Comparison of ENCODE assay signal across 8 cellular contexts in genomic region chr7:13981070-13981469, GRCh38. TPM values are rescaled to one million over a fixed set of nuclear protein-coding genes. Genes with fewer than 3 reads are reported as not detected.
DNase-seq lines count a peak whose midpoint lies in the region; ATAC-seq and TF ChIP-seq lines count a peak whose summit lies in the region.

No MANE protein-coding gene starts in this region.

- TF ChIP-seq POLR2A in gastrocnemius medialis (IDR thresholded peaks at IDR 0.05): no peak

- H3K9me3 Mint-ChIP-seq in glutamatergic neuron (ENCODE audit: unreplicated experiment) (no peaks in the 10 kb centered on the region), T-cell (peaks cover 0 to 4% (median 0%) of the 10 kb centered on the region in 3 donors)
- no peaks in the 10 kb centered on the region for H3K9me3 Mint-ChIP-seq in activated CD4-positive, alpha-beta T cell treated with anti-CD3 and anti-CD28 coated beads, Interleukin-2, amount 10 ng/mL, durations not matched to agents 7 days and 5 days

- peak overlapping the region; percentile 31 for H3K27ac Mint-ChIP-seq in glutamatergic neuron (ENCODE audit: unreplicated experiment)
- H3K27ac Mint-ChIP-seq in activated CD4-positive, alpha-beta T cell treated with anti-CD3 and anti-CD28 coated beads, Interleukin-2, amount 10 ng/mL, durations not matched to agents 7 days and 5 days: no peak overlapping the region
- H3K27ac Mint-ChIP-seq in T-cell: no peak overlapping the region

- no peaks in the 10 kb centered on the region for H3K36me3 Mint-ChIP-seq in glutamatergic neuron (ENCODE audit: unreplicated experiment)
- no peaks in the 10 kb centered on the region for H3K36me3 Mint-ChIP-seq in activated CD4-positive, alpha-beta T cell treated with anti-CD3 and anti-CD28 coated beads, Interleukin-2, amount 10 ng/mL, durations not matched to agents 7 days and 5 days (ENCODE audit: low read depth)
- H3K36me3 Mint-ChIP-seq in T-cell: no peaks in the 10 kb centered on the region

- no peaks in the 10 kb centered on the region for H3K36me3 ChIP-seq in gastrocnemius medialis

- peaks cover 0 to 4% (median 0%) of the 10 kb centered on the region in 3 donors for H3K27me3 ChIP-seq in gastrocnemius medialis

- POLR2A ChIA-PET in activated CD4-positive, alpha-beta T cell treated with anti-CD3 and anti-CD28 coated beads, Interleukin-2, amount 10 ng/mL, durations not matched to agents 7 days and 5 days (lab: Charles Lee): no interaction called here
- POLR2A ChIA-PET in T-cell (lab: Charles Lee): no interaction called here

- in situ Hi-C loops in gastrocnemius medialis (cut with MboI; ENCODE audit: low sequenced_read_pairs in 4 of 4): no loop called here

- intact Hi-C loops in gastrocnemius medialis (cut with DNase I; ENCODE audit: low total_unique reads): no loop called here

- no peaks in the 10 kb centered on the region for H3K27me3 Mint-ChIP-seq in glutamatergic neuron (ENCODE audit: unreplicated experiment)
- H3K27me3 Mint-ChIP-seq in activated CD4-positive, alpha-beta T cell treated with anti-CD3 and anti-CD28 coated beads, Interleukin-2, amount 10 ng/mL, durations not matched to agents 7 days and 5 days: peaks cover 2% of the 10 kb centered on the region
- H3K27me3 Mint-ChIP-seq in T-cell: peaks cover 0 to 19% of the 10 kb centered on the region in 2 donors

- CTCF ChIA-PET in activated CD4-positive, alpha-beta T cell treated with anti-CD3 and anti-CD28 coated beads, Interleukin-2, amount 10 ng/mL, durations not matched to agents 7 days and 5 days (lab: Charles Lee): no interaction called here
- CTCF ChIA-PET in T-cell (lab: Charles Lee): no interaction called here

- H3K4me3 Mint-ChIP-seq in glutamatergic neuron (ENCODE audit: unreplicated experiment): peak overlapping the region; percentile 45
- H3K4me3 Mint-ChIP-seq in activated CD4-positive, alpha-beta T cell treated with anti-CD3 and anti-CD28 coated beads, Interleukin-2, amount 10 ng/mL, durations not matched to agents 7 days and 5 days: no peak overlapping the region
- H3K4me3 Mint-ChIP-seq in T-cell: no peak overlapping the region

- peak; percentile 85 to 88 for ATAC-seq in gastrocnemius medialis
- ATAC-seq in GM21737 (IDR thresholded peaks at IDR 0.05; ENCODE audit: unreplicated experiment): no peak
- ATAC-seq in T-cell (replicated peaks in 1 of 4): no peak

- H3K9me3 ChIP-seq in gastrocnemius medialis: no peaks in the 10 kb centered on the region

- TF ChIP-seq CTCF in glutamatergic neuron (IDR thresholded peaks at IDR 0.05; ENCODE audit: partially characterized antibody, unreplicated experiment) (no peak), gastrocnemius medialis (IDR thresholded peaks at IDR 0.05 in 4 of 5, conservative IDR thresholded peaks at IDR 0.05 in 1 of 5) (no peak)

- no peak overlapping the region for H3K4me3 ChIP-seq in gastrocnemius medialis

- peaks cover 32% of the 10 kb centered on the region for H3K4me1 Mint-ChIP-seq in glutamatergic neuron (ENCODE audit: low read depth, unreplicated experiment)
- no peaks in the 10 kb centered on the region for H3K4me1 Mint-ChIP-seq in activated CD4-positive, alpha-beta T cell treated with anti-CD3 and anti-CD28 coated beads, Interleukin-2, amount 10 ng/mL, durations not matched to agents 7 days and 5 days
- H3K4me1 Mint-ChIP-seq in T-cell: peaks cover 0 to 2% (median 0%) of the 10 kb centered on the region in 3 donors

- DNase-seq in HCEC 1CT: peak; percentile 96
- DNase-seq in T1000 (lab: John Stamatoyannopoulos, UW): peak; percentile 60
- no peak for DNase-seq in glutamatergic neuron
- peak; percentile 10 to 36 for DNase-seq in gastrocnemius medialis
- DNase-seq in NCI-H1930 (lab: John Stamatoyannopoulos, UW): no peak
- no peak for DNase-seq in activated CD4-positive, alpha-beta T cell treated with anti-CD3 and anti-CD28 coated beads, Interleukin-2, amount 10 ng/mL, durations not matched to agents 7 days and 5 days
- DNase-seq in T-cell: no peak

- no peak overlapping the region for H3K27ac ChIP-seq in gastrocnemius medialis

- H3K4me1 ChIP-seq in gastrocnemius medialis: no peaks in the 10 kb centered on the region

RNA-seq across cellular contexts. Expression of gene ETV1, which starts 8.4 kb away (rescaled TPM):
- 51.8 TPM for total RNA-seq in glutamatergic neuron (ENCODE audit: unreplicated experiment)
- total RNA-seq in gastrocnemius medialis: 1 to 10 TPM in 2 of 4 donors, under 1 TPM in 2; 0.41 to 2.0 (median 0.83) TPM
- under 1 TPM; 0.05 to 0.33 TPM for total RNA-seq in activated CD4-positive, alpha-beta T cell treated with anti-CD3 and anti-CD28 coated beads, Interleukin-2, amount 10 ng/mL, durations not matched to agents 7 days and 5 days
- total RNA-seq in T-cell: under 1 TPM in 4 of 5 donors, not detected in 1; 0.26 to 0.58 (median 0.38) TPM

Comparison
In these comparisons a context has a peak if more than half of its experiments do, and no peak if none do; other contexts are left out.
1. DNase-seq: peak in HCEC 1CT (single experiment), T1000 (single experiment) and gastrocnemius medialis (2 of 2); none in glutamatergic neuron (single experiment), NCI-H1930 (0 of 2), activated CD4-positive, alpha-beta T cell treated with anti-CD3 and anti-CD28 coated beads, Interleukin-2, amount 10 ng/mL, durations not matched to agents 7 days and 5 days (single experiment) and T-cell (0 of 34).
2. ATAC-seq: peak in gastrocnemius medialis (2 of 2); none in GM21737 (single experiment) and T-cell (0 of 4).
3. RNA of gene ETV1, which starts 8.4 kb away (total RNA-seq): 51.8 TPM in glutamatergic neuron (single experiment); 0.41 to 2.0 TPM in gastrocnemius medialis, 0.05 to 0.33 TPM in activated CD4-positive, alpha-beta T cell treated with anti-CD3 and anti-CD28 coated beads, Interleukin-2, amount 10 ng/mL, durations not matched to agents 7 days and 5 days and 0.26 to 0.58 TPM in T-cell; every median in the first group is over 10 times any median in the second.